In genomic region chr14:78154827-78155226, GRCh38 we compare ENCODE assay signal across 16 cellular contexts. TPM values are rescaled to one million over a fixed set of nuclear protein-coding genes. Genes with fewer than 3 reads are reported as not detected.
DNase-seq lines count a peak whose midpoint lies in the region; ATAC-seq and TF ChIP-seq lines count a peak whose summit lies in the region.
"Had no signal": no experiment of that assay in that cellular context is flagged by ENCODE, and none has a peak within 500 bp of the region (broad histone marks: within the 10 kb centered on the region; RNA-seq: fewer than 3 reads in every experiment).

No MANE protein-coding gene starts in this region.

- no TSS peak for BruUV-seq in PC-3 (replicated peaks; lab: Mats Ljungman, UMichigan)

- H3K4me1 Mint-ChIP-seq in GM23338, result peaks cover 27% of the 10 kb centered on the region
- peaks cover 3% of the 10 kb centered on the region for H3K4me1 Mint-ChIP-seq in activated CD8-positive, alpha-beta T cell treated with anti-CD3 and anti-CD28 coated beads, Interleukin-2, amount 10 ng/mL, durations not matched to agents 7 days and 5 days (ENCODE audit: low read depth)
- H3K4me1 Mint-ChIP-seq: activated CD8-positive, alpha-beta memory T cell treated with anti-CD3 and anti-CD28 coated beads, Interleukin-2, amount 10 ng/mL, durations not matched to agents 7 days and 5 days had no signal

- CTCF ChIA-PET in PC-3 (lab: Charles Lee), result no interaction called here
- CTCF ChIA-PET in activated CD8-positive, alpha-beta T cell treated with anti-CD3 and anti-CD28 coated beads, Interleukin-2, amount 10 ng/mL, durations not matched to agents 7 days and 5 days (lab: Charles Lee), result no interaction called here

- H3K9me2 ChIP-seq in GM23338 (ENCODE audit: insufficient read depth), result no peaks in the 10 kb centered on the region
- H3K9me2 ChIP-seq in PC-3 (replicated peaks; ENCODE audit: low read length), result no peaks in the 10 kb centered on the region

- no peak overlapping the region for H3K27ac Mint-ChIP-seq in GM23338
- no peak overlapping the region for H3K27ac Mint-ChIP-seq in activated CD8-positive, alpha-beta T cell treated with anti-CD3 and anti-CD28 coated beads, Interleukin-2, amount 10 ng/mL, durations not matched to agents 7 days and 5 days
- H3K27ac Mint-ChIP-seq: activated CD8-positive, alpha-beta memory T cell treated with anti-CD3 and anti-CD28 coated beads, Interleukin-2, amount 10 ng/mL, durations not matched to agents 7 days and 5 days; activated naive CD4-positive, alpha-beta T cell treated with anti-CD3 and anti-CD28 coated beads, Interleukin-2, amount 50 U/mL, for 72 hours; stimulated activated naive CD8-positive, alpha-beta T cell treated with anti-CD3 and anti-CD28 coated beads, Interleukin-15, Interleukin-2, amounts not matched to agents 100 ng/mL and 50 ng/mL, for 24 hours had no signal

- H4K20me1 ChIP-seq in GM23338 (replicated peaks; ENCODE audit: insufficient read depth), result no peaks in the 10 kb centered on the region
- no peaks in the 10 kb centered on the region for H4K20me1 ChIP-seq in PC-3 (ENCODE audit: low read length)

- H2AFZ ChIP-seq in GM23338 (no peak overlapping the region), PC-3 (ENCODE audit: low read length) (no peak overlapping the region)

- no peak overlapping the region for H3K27ac ChIP-seq in GM23338 (ENCODE audit: low read depth)
- no peak overlapping the region for H3K27ac ChIP-seq in PC-3 (ENCODE audit: low read length)
- H3K27ac ChIP-seq: gastroesophageal sphincter had no signal

- no peaks in the 10 kb centered on the region for H3K36me3 Mint-ChIP-seq in GM23338 (ENCODE audit: low read depth)
- no peaks in the 10 kb centered on the region for H3K36me3 Mint-ChIP-seq in activated CD8-positive, alpha-beta T cell treated with anti-CD3 and anti-CD28 coated beads, Interleukin-2, amount 10 ng/mL, durations not matched to agents 7 days and 5 days (ENCODE audit: low read depth)
- H3K36me3 Mint-ChIP-seq: activated CD8-positive, alpha-beta memory T cell treated with anti-CD3 and anti-CD28 coated beads, Interleukin-2, amount 10 ng/mL, durations not matched to agents 7 days and 5 days; activated naive CD4-positive, alpha-beta T cell treated with anti-CD3 and anti-CD28 coated beads, Interleukin-2, amount 50 U/mL, for 72 hours had no signal

- H3K79me2 ChIP-seq in GM23338 (replicated peaks; ENCODE audit: insufficient read depth) (no peaks in the 10 kb centered on the region), PC-3 (ENCODE audit: low read length) (no peaks in the 10 kb centered on the region)

- H3K4me3 Mint-ChIP-seq in GM23338, result no peak overlapping the region
- H3K4me3 Mint-ChIP-seq in activated CD8-positive, alpha-beta T cell treated with anti-CD3 and anti-CD28 coated beads, Interleukin-2, amount 10 ng/mL, durations not matched to agents 7 days and 5 days, result no peak overlapping the region
- H3K4me3 Mint-ChIP-seq: activated CD8-positive, alpha-beta memory T cell treated with anti-CD3 and anti-CD28 coated beads, Interleukin-2, amount 10 ng/mL, durations not matched to agents 7 days and 5 days; stimulated activated naive CD8-positive, alpha-beta T cell treated with anti-CD3 and anti-CD28 coated beads, Interleukin-15, Interleukin-2, amounts not matched to agents 100 ng/mL and 50 ng/mL, for 24 hours had no signal

- no peaks in the 10 kb centered on the region for H3K36me3 ChIP-seq in GM23338 (ENCODE audit: insufficient read depth)
- H3K36me3 ChIP-seq in PC-3 (ENCODE audit: low read depth, low read length), result no peaks in the 10 kb centered on the region
- H3K36me3 ChIP-seq: gastroesophageal sphincter had no signal

- no peaks in the 10 kb centered on the region for H3K9me3 ChIP-seq in PC-3 (ENCODE audit: low read length)
- H3K9me3 ChIP-seq: gastroesophageal sphincter had no signal

- no peak overlapping the region for H3K9ac ChIP-seq in PC-3 (ENCODE audit: low read length)

- H3K9me3 Mint-ChIP-seq in GM23338, result no peaks in the 10 kb centered on the region
- no peaks in the 10 kb centered on the region for H3K9me3 Mint-ChIP-seq in activated CD8-positive, alpha-beta T cell treated with anti-CD3 and anti-CD28 coated beads, Interleukin-2, amount 10 ng/mL, durations not matched to agents 7 days and 5 days (ENCODE audit: insufficient read depth)
- H3K9me3 Mint-ChIP-seq: activated naive CD4-positive, alpha-beta T cell treated with anti-CD3 and anti-CD28 coated beads, Interleukin-2, amount 50 U/mL, for 72 hours; stimulated activated naive CD8-positive, alpha-beta T cell treated with anti-CD3 and anti-CD28 coated beads, Interleukin-15, Interleukin-2, amounts not matched to agents 100 ng/mL and 50 ng/mL, for 24 hours had no signal

- H3K4me1 ChIP-seq in GM23338 (ENCODE audit: insufficient read depth), result peaks cover 6% of the 10 kb centered on the region
- no peaks in the 10 kb centered on the region for H3K4me1 ChIP-seq in PC-3 (ENCODE audit: insufficient read depth, low read length)
- H3K4me1 ChIP-seq: gastroesophageal sphincter had no signal

- ATAC-seq in GM23338 (peak; percentile 93), PC-3 (no peak)
- ATAC-seq in activated CD8-positive, alpha-beta T cell treated with anti-CD3 and anti-CD28 coated beads, Interleukin-2, amount 10 ng/mL, durations not matched to agents 7 days and 5 days, result no peak
- ATAC-seq: activated CD8-positive, alpha-beta memory T cell treated with anti-CD3 and anti-CD28 coated beads, Interleukin-2, amount 10 ng/mL, durations not matched to agents 7 days and 5 days; activated naive CD4-positive, alpha-beta T cell treated with anti-CD3 and anti-CD28 coated beads, Interleukin-2, amount 50 U/mL, for 72 hours; gastroesophageal sphincter; Right ventricle myocardium inferior had no signal

- H3K27me3 ChIP-seq in GM23338 (ENCODE audit: insufficient read depth) (no peaks in the 10 kb centered on the region), PC-3 (ENCODE audit: low read length) (no peaks in the 10 kb centered on the region)

- H3K27me3 Mint-ChIP-seq in GM23338 (ENCODE audit: insufficient read depth, low read depth, poor library complexity), result peaks cover 3% of the 10 kb centered on the region
- no peaks in the 10 kb centered on the region for H3K27me3 Mint-ChIP-seq in activated CD8-positive, alpha-beta T cell treated with anti-CD3 and anti-CD28 coated beads, Interleukin-2, amount 10 ng/mL, durations not matched to agents 7 days and 5 days (ENCODE audit: low read depth)
- H3K27me3 Mint-ChIP-seq: activated CD8-positive, alpha-beta memory T cell treated with anti-CD3 and anti-CD28 coated beads, Interleukin-2, amount 10 ng/mL, durations not matched to agents 7 days and 5 days had no signal

- DNase-seq in Ammon's horn (ENCODE audit: low spot score) (peak; percentile 30), GM23338 (ENCODE audit: low spot score) (peak; percentile 61), PC-3 (no peak), iPS-NIHi11 (ENCODE audit: low spot score) (peak; percentile 26), NCI-H1436 (lab: John Stamatoyannopoulos, UW) (no peak), T-helper 2 cell (no peak)
- DNase-seq in activated CD8-positive, alpha-beta T cell treated with anti-CD3 and anti-CD28 coated beads, Interleukin-2, amount 10 ng/mL, durations not matched to agents 7 days and 5 days, result no peak
- DNase-seq in activated CD4-positive, CD25-positive, alpha-beta regulatory T cell treated with anti-CD3 and anti-CD28 coated beads, Interleukin-2, amount 50 U/mL, for 72 hours, result no peak
- DNase-seq: activated CD8-positive, alpha-beta memory T cell treated with anti-CD3 and anti-CD28 coated beads, Interleukin-2, amount 10 ng/mL, durations not matched to agents 7 days and 5 days; Kasumi-1; kidney; NCI-H446 had no signal

- intact Hi-C loops in PC-3 (cut with micrococcal nuclease), result no loop called here

- no peak overlapping the region for H3K4me3 ChIP-seq in GM23338
- no peak overlapping the region for H3K4me3 ChIP-seq in PC-3 (ENCODE audit: low read length)
- H3K4me3 ChIP-seq: gastroesophageal sphincter had no signal

- no peak overlapping the region for H3K4me2 ChIP-seq in GM23338
- no peak overlapping the region for H3K4me2 ChIP-seq in PC-3 (ENCODE audit: low read length)

- POLR2A ChIA-PET in PC-3 (lab: Charles Lee; ENCODE audit: unreplicated experiment), result no interaction called here
- POLR2A ChIA-PET in activated CD8-positive, alpha-beta T cell treated with anti-CD3 and anti-CD28 coated beads, Interleukin-2, amount 10 ng/mL, durations not matched to agents 7 days and 5 days (lab: Charles Lee), result no interaction called here

- TF ChIP-seq CTCF in GM23338 (conservative IDR thresholded peaks at IDR 0.05; ENCODE audit: low read depth in 2 of 2) (peak; percentile 60 to 80), PC-3 (conservative IDR thresholded peaks at IDR 0.05; ENCODE audit: low read depth, low read length) (peak; percentile 19; the same call in 1 of the 2 replicates)

- H3F3A ChIP-seq in GM23338 (replicated peaks; ENCODE audit: low read depth), result no peaks in the 10 kb centered on the region
- H3F3A ChIP-seq in PC-3 (ENCODE audit: low read length, unreplicated experiment), result no peaks in the 10 kb centered on the region

RNA-seq across cellular contexts. Expression of gene NRXN3, which starts 15.3 kb away (rescaled TPM):
- total RNA-seq in GM23338 (2014; rRNA removed; shearing (Covaris generic)), result 1.0 and 1.6 TPM in 2 replicates
- 1.2 and 1.8 TPM in 2 replicates for polyA plus RNA-seq in GM23338 (2016; fragmentation: Nextera tagmentation; extraction: Ambion mirVana)
- 1.1 and 1.7 TPM in 2 replicates for total RNA-seq in PC-3 (2014; rRNA removed)
- not detected for total RNA-seq in activated CD8-positive, alpha-beta T cell treated with anti-CD3 and anti-CD28 coated beads, Interleukin-2, amount 10 ng/mL, durations not matched to agents 7 days and 5 days
- total RNA-seq: activated CD8-positive, alpha-beta memory T cell treated with anti-CD3 and anti-CD28 coated beads, Interleukin-2, amount 10 ng/mL, durations not matched to agents 7 days and 5 days; activated naive CD4-positive, alpha-beta T cell treated with anti-CD3 and anti-CD28 coated beads, Interleukin-2, amount 50 U/mL, for 72 hours had no signal

Comparison
In these comparisons a context has a peak if more than half of its experiments do, and no peak if none do; other contexts are left out.
1. DNase-seq: peak in Ammon's horn (single experiment), GM23338 (single experiment) and iPS-NIHi11 (single experiment); none in PC-3 (single experiment), NCI-H1436 (single experiment), activated CD8-positive, alpha-beta T cell treated with anti-CD3 and anti-CD28 coated beads, Interleukin-2, amount 10 ng/mL, durations not matched to agents 7 days and 5 days (single experiment), activated CD4-positive, CD25-positive, alpha-beta regulatory T cell treated with anti-CD3 and anti-CD28 coated beads, Interleukin-2, amount 50 U/mL, for 72 hours (single experiment) and T-helper 2 cell (0 of 5).